Comparison of ENCODE assay signal across 34 cellular contexts in genomic region chr10:11364241-11364640, GRCh38.
"Had no signal": no experiment of that assay in that cellular context is flagged by ENCODE, and none has a peak within 500 bp of the region (broad histone marks: within the 10 kb centered on the region; RNA-seq: fewer than 3 reads in every experiment).

No MANE protein-coding gene starts in this region.

- H3K27ac Mint-ChIP-seq: activated B cell treated with CpG ODN at 0.5 μM for 24 hours; activated CD4-positive, alpha-beta memory T cell treated with anti-CD3 and anti-CD28 coated beads for 36 hours; activated CD4-positive, alpha-beta T cell treated with anti-CD3 and anti-CD28 coated beads, Interleukin-2, amount 10 ng/mL, durations not matched to agents 24 days and 14 days; activated CD8-positive, alpha-beta T cell treated with anti-CD3 and anti-CD28 coated beads for 36 hours; activated naive CD4-positive, alpha-beta T cell treated with anti-CD3 and anti-CD28 coated beads, Interleukin-2, amount 10 ng/mL, durations not matched to agents 7 days and 5 days; activated naive CD4-positive, alpha-beta T cell treated with anti-CD3 and anti-CD28 coated beads, Interleukin-2, amount 50 U/mL, for 24 hours; activated naive CD8-positive, alpha-beta T cell; activated naive CD8-positive, alpha-beta T cell treated with anti-CD3 and anti-CD28 coated beads, Interleukin-2, amount 10 ng/mL, durations not matched to agents 7 days and 5 days; activated naive CD8-positive, alpha-beta T cell treated with anti-CD3 and anti-CD28 coated beads, Interleukin-2, amount 50 U/mL, for 24 hours; activated T-cell treated with anti-CD3 and anti-CD28 coated beads, Interleukin-2, amount 50 U/mL, for 72 hours; activated T-helper 2 cell treated with anti-CD3 and anti-CD28 coated beads, Interferon-gamma antibody, Interleukin-2, Interleukin-4, amounts not matched to agents 10 μg/mL and 5 μg/mL and 100 μg/mL, durations not matched to agents 14 hours and 24 hours and 36 hours; T-helper 1 cell treated with Interleukin-12 subunit alpha and Interleukin-12 subunit beta and Interleukin-4 antibody, amounts not matched to agents 30 μg/mL and 1 μg/mL, for 36 hours; T-helper 2 cell treated with Interferon-gamma antibody and Interleukin-4, amounts not matched to agents 5 μg/mL and 100 μg/mL, for 36 hours had no signal

- H3K9me3 Mint-ChIP-seq: activated CD4-positive, alpha-beta memory T cell treated with anti-CD3 and anti-CD28 coated beads for 36 hours; activated CD4-positive, alpha-beta T cell treated with anti-CD3 and anti-CD28 coated beads, Interleukin-2, amount 10 ng/mL, durations not matched to agents 24 days and 14 days; activated CD8-positive, alpha-beta T cell treated with anti-CD3 and anti-CD28 coated beads for 36 hours; activated naive CD4-positive, alpha-beta T cell treated with anti-CD3 and anti-CD28 coated beads, Interleukin-2, amount 50 U/mL, for 24 hours; activated T-helper 2 cell treated with anti-CD3 and anti-CD28 coated beads, Interferon-gamma antibody, Interleukin-2, Interleukin-4, amounts not matched to agents 10 μg/mL and 5 μg/mL and 100 μg/mL, durations not matched to agents 14 hours and 24 hours and 36 hours; T-helper 1 cell treated with Interleukin-12 subunit alpha and Interleukin-12 subunit beta and Interleukin-4 antibody, amounts not matched to agents 30 μg/mL and 1 μg/mL, for 36 hours; T-helper 2 cell treated with Interferon-gamma antibody and Interleukin-4, amounts not matched to agents 5 μg/mL and 100 μg/mL, for 36 hours had no signal

- H3K27me3 ChIP-seq: ascending aorta, cardiac muscle cell had no signal

- H3K27ac ChIP-seq: ascending aorta, cardiac muscle cell, VCaP had no signal

- H3K36me3 Mint-ChIP-seq: activated CD4-positive, alpha-beta memory T cell treated with anti-CD3 and anti-CD28 coated beads for 36 hours; activated naive CD4-positive, alpha-beta T cell treated with anti-CD3 and anti-CD28 coated beads, Interleukin-2, amount 10 ng/mL, durations not matched to agents 7 days and 5 days; activated naive CD4-positive, alpha-beta T cell treated with anti-CD3 and anti-CD28 coated beads, Interleukin-2, amount 50 U/mL, for 24 hours had no signal

- H3K4me1 Mint-ChIP-seq: activated naive CD8-positive, alpha-beta T cell treated with anti-CD3 and anti-CD28 coated beads, Interleukin-2, amount 10 ng/mL, durations not matched to agents 7 days and 5 days had no signal

- DNase-seq: activated B cell treated with CpG ODN at 0.5 μM for 24 hours; activated CD4-positive, alpha-beta memory T cell treated with anti-CD3 and anti-CD28 coated beads for 36 hours; activated CD4-positive, alpha-beta T cell treated with anti-CD3 and anti-CD28 coated beads for 4 hours; activated CD4-positive, alpha-beta T cell treated with anti-CD3 and anti-CD28 coated beads, Interleukin-2, amount 10 ng/mL, durations not matched to agents 24 days and 14 days; activated CD4-positive, alpha-beta T cell treated with anti-CD3 and anti-CD28 coated beads, Interleukin-2, amount 50 U/mL, for 1 hour; activated CD4-positive, alpha-beta T cell treated with anti-CD3 and anti-CD28 coated beads, Interleukin-2, amount 50 U/mL, for 4 hours; activated CD4-positive, CD25-positive, alpha-beta regulatory T cell treated with anti-CD3 and anti-CD28 coated beads, Interleukin-2, amount 50 U/mL, for 72 hours; activated CD8-positive, alpha-beta memory T cell treated with anti-CD3 and anti-CD28 coated beads, Interleukin-2, amount 50 U/mL, for 4 hours; activated CD8-positive, alpha-beta T cell treated with anti-CD3 and anti-CD28 coated beads for 36 hours; activated effector memory CD4-positive, alpha-beta T cell treated with Interleukin-2 at 50 U/mL for 16 hours; activated gamma-delta T cell; activated naive CD4-positive, alpha-beta T cell treated with anti-CD3 and anti-CD28 coated beads, Interleukin-2, amount 10 ng/mL, durations not matched to agents 7 days and 5 days; activated naive CD4-positive, alpha-beta T cell treated with Interleukin-2 at 50 U/mL for 16 hours; activated naive CD8-positive, alpha-beta T cell treated with anti-CD3 and anti-CD28 coated beads, Interleukin-2, amount 10 ng/mL, durations not matched to agents 7 days and 5 days; activated naive CD8-positive, alpha-beta T cell treated with anti-CD3 and anti-CD28 coated beads, Interleukin-2, amount 50 U/mL, for 24 hours; activated T-cell treated with anti-CD3 and anti-CD28 coated beads for 4 hours; activated T-cell treated with anti-CD3 and anti-CD28 coated beads, Interleukin-2, amount 50 U/mL, for 1 hour; activated T-cell treated with anti-CD3 and anti-CD28 coated beads, Interleukin-2, amount 50 U/mL, for 4 hours; activated T-cell treated with anti-CD3 and anti-CD28 coated beads, Interleukin-2, amount 50 U/mL, for 72 hours; amygdala; anterior cingulate cortex; central memory CD4-positive, alpha-beta T cell; T-helper 1 cell; T-helper 2 cell; T-helper 9 cell had no signal

- H3K4me3 ChIP-seq: ascending aorta, cardiac muscle cell had no signal

- ATAC-seq: activated CD8-positive, alpha-beta T cell treated with anti-CD3 and anti-CD28 coated beads for 36 hours; activated T-cell treated with anti-CD3 and anti-CD28 coated beads, Interleukin-2, amount 50 U/mL, for 4 hours; activated T-cell treated with anti-CD3 and anti-CD28 coated beads, Interleukin-2, amount 50 U/mL, for 72 hours had no signal

- H3K4me3 Mint-ChIP-seq: activated B cell treated with CpG ODN at 0.5 μM for 24 hours; activated CD4-positive, alpha-beta memory T cell treated with anti-CD3 and anti-CD28 coated beads for 36 hours; activated CD4-positive, alpha-beta T cell treated with anti-CD3 and anti-CD28 coated beads, Interleukin-2, amount 10 ng/mL, durations not matched to agents 24 days and 14 days; activated CD8-positive, alpha-beta T cell treated with anti-CD3 and anti-CD28 coated beads for 36 hours; activated naive CD4-positive, alpha-beta T cell treated with anti-CD3 and anti-CD28 coated beads, Interleukin-2, amount 10 ng/mL, durations not matched to agents 7 days and 5 days; activated naive CD4-positive, alpha-beta T cell treated with anti-CD3 and anti-CD28 coated beads, Interleukin-2, amount 50 U/mL, for 24 hours; activated naive CD8-positive, alpha-beta T cell; activated naive CD8-positive, alpha-beta T cell treated with anti-CD3 and anti-CD28 coated beads, Interleukin-2, amount 10 ng/mL, durations not matched to agents 7 days and 5 days; activated naive CD8-positive, alpha-beta T cell treated with anti-CD3 and anti-CD28 coated beads, Interleukin-2, amount 50 U/mL, for 24 hours; activated T-cell treated with anti-CD3 and anti-CD28 coated beads, Interleukin-2, amount 50 U/mL, for 4 hours; activated T-cell treated with anti-CD3 and anti-CD28 coated beads, Interleukin-2, amount 50 U/mL, for 72 hours; brain; T-helper 1 cell treated with Interleukin-12 subunit alpha and Interleukin-12 subunit beta and Interleukin-4 antibody, amounts not matched to agents 30 μg/mL and 1 μg/mL, for 36 hours; T-helper 2 cell treated with Interferon-gamma antibody and Interleukin-4, amounts not matched to agents 5 μg/mL and 100 μg/mL, for 36 hours had no signal

- H3K36me3 ChIP-seq: ascending aorta, cardiac muscle cell had no signal

- H3K9me3 ChIP-seq: ascending aorta had no signal

- H3K4me1 ChIP-seq: ascending aorta had no signal

- H3K27me3 Mint-ChIP-seq: activated B cell treated with CpG ODN at 0.5 μM for 24 hours; activated CD4-positive, alpha-beta memory T cell treated with anti-CD3 and anti-CD28 coated beads for 36 hours; activated CD4-positive, alpha-beta T cell treated with anti-CD3 and anti-CD28 coated beads, Interleukin-2, amount 10 ng/mL, durations not matched to agents 24 days and 14 days; activated CD8-positive, alpha-beta T cell treated with anti-CD3 and anti-CD28 coated beads for 36 hours; activated naive CD4-positive, alpha-beta T cell treated with anti-CD3 and anti-CD28 coated beads, Interleukin-2, amount 50 U/mL, for 24 hours; activated naive CD8-positive, alpha-beta T cell; activated naive CD8-positive, alpha-beta T cell treated with anti-CD3 and anti-CD28 coated beads, Interleukin-2, amount 10 ng/mL, durations not matched to agents 7 days and 5 days; activated naive CD8-positive, alpha-beta T cell treated with anti-CD3 and anti-CD28 coated beads, Interleukin-2, amount 50 U/mL, for 24 hours had no signal
